ENCODE assay signal across 10 cellular contexts in the genomic region with DNA sequence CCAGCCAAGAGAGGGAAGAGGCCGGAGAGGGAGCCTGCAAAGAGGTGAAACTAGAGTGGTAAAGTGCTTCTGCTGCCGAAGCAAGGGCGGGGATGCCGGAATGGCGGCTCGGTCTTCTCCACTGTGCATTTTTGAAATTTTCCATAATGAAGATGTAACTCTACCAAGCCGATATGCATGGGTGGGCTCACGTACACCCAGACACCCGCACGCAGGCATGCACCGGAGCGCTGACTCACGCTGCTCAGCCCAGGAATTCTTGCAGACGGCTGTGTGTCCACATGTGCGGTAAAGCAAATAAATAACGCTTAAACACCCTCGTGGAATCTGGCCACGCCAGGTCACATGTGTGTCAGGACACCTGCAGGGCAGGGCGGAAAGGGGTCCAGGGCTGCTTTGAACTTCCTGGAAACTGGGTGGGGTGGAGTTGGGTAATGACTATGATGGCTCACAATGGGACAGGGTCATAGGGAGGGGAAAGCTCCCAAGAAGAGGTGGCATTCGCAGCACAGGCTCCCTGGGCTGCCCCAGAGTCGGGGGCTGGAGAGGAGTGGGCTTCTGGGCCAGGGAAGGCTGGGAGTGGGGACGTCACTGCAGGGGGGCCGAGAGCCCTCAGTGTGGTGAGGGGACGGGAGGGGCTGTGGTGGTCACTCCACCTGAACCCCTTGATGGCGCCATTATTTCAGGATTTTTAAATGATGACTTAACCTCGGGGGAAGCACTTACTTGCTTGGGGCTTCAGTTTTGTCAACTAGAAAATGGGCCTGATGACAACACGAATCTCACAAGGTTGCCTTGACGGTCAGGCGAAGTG.
A peak's percentile ranks its signal among the peaks of the same experiment; 100 is the strongest.
DNase-seq lines count a peak whose midpoint lies in the region; ATAC-seq, FAIRE-seq and TF ChIP-seq lines count a peak whose summit lies in the region.
"Had no signal": no experiment of that assay in that cellular context is flagged by ENCODE, and none has a peak within 500 bp of the region (broad histone marks: within the 10 kb centered on the region; RNA-seq: fewer than 3 reads in every experiment).

No MANE protein-coding gene starts in this region.

- no peak overlapping the region for H2BK120ac ChIP-seq in H1 (replicated peaks; ENCODE audit: low read depth, low read length)

- no peak overlapping the region for H3K27ac Mint-ChIP-seq in activated CD4-positive, alpha-beta memory T cell treated with anti-CD3 and anti-CD28 coated beads for 36 hours

- no peak overlapping the region for H3K4me3 ChIP-seq in BJ (ENCODE audit: low read depth, low read length)
- H3K4me3 ChIP-seq in H1 (ENCODE audit: extremely low read depth in 1 of 4, insufficient read depth in 2 of 4, low read depth in 3 of 4, low read length in 4 of 4) = no peak overlapping the region
- H3K4me3 ChIP-seq: ovary had no signal

- no peak overlapping the region for H2AK5ac ChIP-seq in H1 (ENCODE audit: low read depth, low read length)

- no peaks in the 10 kb centered on the region for H3K36me3 ChIP-seq in BJ (ENCODE audit: control insufficient read depth, insufficient read depth, low read length)
- no peaks in the 10 kb centered on the region for H3K36me3 ChIP-seq in H1 (ENCODE audit: control insufficient read depth in 2 of 4, insufficient read depth in 4 of 4, low read length in 3 of 4)
- H3K36me3 ChIP-seq: ovary had no signal

- no peak overlapping the region; the same call in 1 of the 2 replicates for H2BK15ac ChIP-seq in H1 (ENCODE audit: low read length)

- H3K4me1 ChIP-seq in H1 (replicated peaks in 1 of 4; ENCODE audit: control insufficient read depth in 3 of 4, insufficient read depth in 4 of 4, low read length in 3 of 4) = peaks cover 0 to 2% (median 0%) of the 10 kb centered on the region in 4 experiments; a peak in 1 of 7 replicates

- H2BK5ac ChIP-seq in H1 (ENCODE audit: low read depth, low read length) = peak overlapping the region; percentile 40; the same call in 1 of the 2 replicates

- no peak overlapping the region for H3K4me3 Mint-ChIP-seq in activated CD4-positive, alpha-beta memory T cell treated with anti-CD3 and anti-CD28 coated beads for 36 hours

- DNase-seq in BJ (ENCODE audit: low read depth) = peak; percentile 88
- no peak for DNase-seq in H1 (ENCODE audit: low read depth in 1 of 2, low spot score in 2 of 2)
- DNase-seq in non-pigmented ciliary epithelial cell (ENCODE audit: low read depth) = peak; percentile 83
- DNase-seq in stimulated activated CD4-positive, alpha-beta T cell treated with anti-CD3 and anti-CD28 coated beads, Interleukin-4, amount 100 ng/mL, for 4 hours = no peak
- no peak for DNase-seq in activated CD4-positive, alpha-beta memory T cell treated with anti-CD3 and anti-CD28 coated beads for 36 hours
- no peak for DNase-seq in NCI-H1105 (lab: John Stamatoyannopoulos, UW)
- DNase-seq: NCI-H524 treated with DMSO at 0.1 percent for 48 hours, ovary had no signal

- H3K27me3 Mint-ChIP-seq in activated CD4-positive, alpha-beta memory T cell treated with anti-CD3 and anti-CD28 coated beads for 36 hours = peaks cover 4% of the 10 kb centered on the region

- H3K79me1 ChIP-seq in H1 (ENCODE audit: low read depth, low read length) = no peaks in the 10 kb centered on the region

- TF ChIP-seq CTCF in BJ (IDR thresholded peaks at IDR 0.05; ENCODE audit: insufficient read depth, low read depth, low read length) (no peak), H1 (IDR thresholded peaks at IDR 0.05; ENCODE audit: control extremely low read depth in 1 of 3, insufficient read depth in 1 of 3, low read depth in 1 of 3, low read length in 3 of 3) (peak; percentile 12 to 29 (median 16); a peak in 3 of 4 replicates)

- no peaks in the 10 kb centered on the region for H3K9me3 ChIP-seq in H1 (ENCODE audit: insufficient read depth in 2 of 2, low read depth in 1 of 2, low read length in 1 of 2)
- H3K9me3 ChIP-seq: ovary had no signal

- H3K4me1 Mint-ChIP-seq in activated CD4-positive, alpha-beta memory T cell treated with anti-CD3 and anti-CD28 coated beads for 36 hours (ENCODE audit: low read depth) = no peaks in the 10 kb centered on the region

- no peaks in the 10 kb centered on the region for H4K20me1 ChIP-seq in H1 (replicated peaks in 1 of 2; ENCODE audit: control insufficient read depth in 1 of 2, insufficient read depth in 2 of 2, low read length in 2 of 2)

- TF ChIP-seq EP300 in Ishikawa (IDR thresholded peaks at IDR 0.05; ENCODE audit: borderline replicate concordance) (peak; percentile 98), H1 (IDR thresholded peaks at IDR 0.05; ENCODE audit: borderline replicate concordance in 1 of 2, low read depth in 2 of 2, low read length in 2 of 2) (no peak)

- intact Hi-C loops in activated CD4-positive, alpha-beta memory T cell treated with anti-CD3 and anti-CD28 coated beads for 36 hours (cut with micrococcal nuclease) = no loop called here

- POLR2A ChIA-PET in BJ (lab: Charles Lee) = no interaction called here
- POLR2A ChIA-PET in H1 (lab: Charles Lee; ENCODE audit: partially characterized antibody) = no interaction called here
- POLR2A ChIA-PET in activated CD4-positive, alpha-beta memory T cell treated with anti-CD3 and anti-CD28 coated beads for 36 hours (lab: Charles Lee) = no interaction called here

- H3K27me3 ChIP-seq in BJ (ENCODE audit: control insufficient read depth, insufficient read depth, low read length) (no peaks in the 10 kb centered on the region), H1 (replicated peaks in 1 of 4; ENCODE audit: control insufficient read depth in 3 of 4, extremely low read depth in 1 of 4, insufficient read depth in 3 of 4, low read length in 3 of 4) (no peaks in the 10 kb centered on the region)
- H3K27me3 ChIP-seq: ovary had no signal

- H2BK12ac ChIP-seq in H1 (ENCODE audit: low read depth, low read length) = 0 out of 2 replicates have a peak overlapping the region, but pooled peaks have one; percentile 23

- peak; percentile 26 for TF ChIP-seq RAD21 in Ishikawa (IDR thresholded peaks at IDR 0.05; ENCODE audit: low read depth)
- TF ChIP-seq RAD21 in H1 (IDR thresholded peaks at IDR 0.05 in 1 of 2, conservative IDR thresholded peaks at IDR 0.05 in 1 of 2; ENCODE audit: low read depth in 2 of 2, low read length in 2 of 2) = peak; percentile 52 to 53

- no peak for TF ChIP-seq POLR2A in H1 (IDR thresholded peaks at IDR 0.05; ENCODE audit: control extremely low read depth in 1 of 2, low read depth in 2 of 2, low read length in 2 of 2)

- no peak overlapping the region for H3K27ac ChIP-seq in H1 (ENCODE audit: low read depth, low read length)
- H3K27ac ChIP-seq: ovary had no signal

- H2BK20ac ChIP-seq in H1 (ENCODE audit: low read length) = no peak overlapping the region

- H3K4ac ChIP-seq in H1 (replicated peaks; ENCODE audit: insufficient read length, low read depth, low read length) = no peak overlapping the region

- H3K36me3 Mint-ChIP-seq in activated CD4-positive, alpha-beta memory T cell treated with anti-CD3 and anti-CD28 coated beads for 36 hours = no peaks in the 10 kb centered on the region

- H3K9ac ChIP-seq in H1 (replicated peaks in 1 of 4; ENCODE audit: extremely low read depth in 1 of 4, low read depth in 3 of 4, low read length in 3 of 4) = no peak overlapping the region

- no peak overlapping the region for H4K91ac ChIP-seq in H1 (replicated peaks; ENCODE audit: insufficient read length, low read length)

- no peak overlapping the region for H3K56ac ChIP-seq in H1 (replicated peaks; ENCODE audit: insufficient read length, low read depth, low read length)

- H3K79me2 ChIP-seq in H1 (ENCODE audit: control insufficient read depth in 1 of 2, insufficient read depth in 2 of 2, low read length in 2 of 2) = no peaks in the 10 kb centered on the region

- no peak for FAIRE-seq in H1 (lab: Jason Lieb, UNC)

- H3K23me2 ChIP-seq in H1 (ENCODE audit: low read depth, low read length) = no peaks in the 10 kb centered on the region

- H3K14ac ChIP-seq in H1 (ENCODE audit: insufficient read length) = no peak overlapping the region

- WGBS in H1 (ENCODE audit: extremely low coverage in 1 of 2, insufficient coverage in 1 of 2, insufficient read length in 1 of 2, insufficient replicate concordance in 2 of 2, low coverage in 1 of 2, low lambda C conversion rate in 2 of 2, missing lambda C conversion rate in 1 of 2), 2 experiments = 91% methylated on average over 28 of the region's 29 CpGs; no CpG with 5 or more reads in 1 of the 2 experiments

- H3K9me3 Mint-ChIP-seq in activated CD4-positive, alpha-beta memory T cell treated with anti-CD3 and anti-CD28 coated beads for 36 hours = no peaks in the 10 kb centered on the region

- H4K5ac ChIP-seq in H1 (ENCODE audit: insufficient read length, low read depth, low read length) = no peak overlapping the region

- no peak overlapping the region for H3K23ac ChIP-seq in H1 (ENCODE audit: insufficient read length)

- H4K8ac ChIP-seq in H1 (ENCODE audit: extremely low read depth, insufficient read depth, low read length) = no peak overlapping the region

- no peak overlapping the region for H3K4me2 ChIP-seq in H1 (ENCODE audit: insufficient read depth in 1 of 2, low read depth in 2 of 2, low read length in 2 of 2)

- H2AFZ ChIP-seq in H1 (ENCODE audit: low read length) = no peak overlapping the region

- CTCF ChIA-PET in BJ (lab: Yijun Ruan, JAX) = no interaction called here
- CTCF ChIA-PET in H1 (lab: Charles Lee; ENCODE audit: partially characterized antibody) = interaction anchor here (1.1 kb wide), 1 partner anchor 90 kb away, joined by 4 read pairs; no protein-coding TSS in a partner anchor
- CTCF ChIA-PET in activated CD4-positive, alpha-beta memory T cell treated with anti-CD3 and anti-CD28 coated beads for 36 hours (lab: Charles Lee) = no interaction called here

- no peak overlapping the region for H3K18ac ChIP-seq in H1 (ENCODE audit: extremely low read depth, low read length)

- ATAC-seq in HG03432 (IDR thresholded peaks at IDR 0.05; ENCODE audit: unreplicated experiment) = no peak

TF ChIP-seq in Ishikawa, 13 proteins besides CTCF, POLR2A, EP300 and RAD21 (continues in another document):
- TF ChIP-seq MAX (IDR thresholded peaks at IDR 0.05) = peak; percentile 93
- TF ChIP-seq FOXM1 (IDR thresholded peaks at IDR 0.05; ENCODE audit: borderline replicate concordance, low read depth) = peak; percentile 92
- TF ChIP-seq EGR1 (IDR thresholded peaks at IDR 0.05) = no peak
- peak; percentile 98 for TF ChIP-seq TCF12 (IDR thresholded peaks at IDR 0.05; ENCODE audit: low read depth)

TF ChIP-seq in H1, 55 proteins besides CTCF, POLR2A, EP300 and RAD21:
- TF ChIP-seq MAX (IDR thresholded peaks at IDR 0.05) (0 out of 2 replicates have a peak, but pooled peaks have one; percentile 7), MAFK (IDR thresholded peaks at IDR 0.05; ENCODE audit: low read depth, low read length) (no peak)

Comparison
In these comparisons a context has a peak if more than half of its experiments do, and no peak if none do; other contexts are left out.
1. DNase-seq: peak in BJ (single experiment) and non-pigmented ciliary epithelial cell (single experiment); none in H1 (0 of 2), stimulated activated CD4-positive, alpha-beta T cell treated with anti-CD3 and anti-CD28 coated beads, Interleukin-4, amount 100 ng/mL, for 4 hours (0 of 2), activated CD4-positive, alpha-beta memory T cell treated with anti-CD3 and anti-CD28 coated beads for 36 hours (single experiment) and NCI-H1105 (single experiment).